In genomic region chr22:27627444-27627833, GRCh38 we compare ENCODE assay signal across 1 cellular context.
TF ChIP-seq lines count a peak whose summit lies in the region.

No MANE protein-coding gene starts in this region.

TF ChIP-seq in HepG2, 621 proteins besides CTCF, POLR2A, EP300 and RAD21 (continued from another document and continues in another):
- TF ChIP-seq POGK (CRISPR knock-in tag; conservative IDR thresholded peaks at IDR 0.05) (no peak), MTERF4 (CRISPR knock-in tag; IDR thresholded peaks at IDR 0.05) (no peak), ZNF720 (CRISPR knock-in tag; IDR thresholded peaks at IDR 0.05) (no peak), REXO4 (CRISPR knock-in tag; IDR thresholded peaks at IDR 0.05; ENCODE audit: borderline replicate concordance) (no peak), ZNF530 (CRISPR knock-in tag; IDR thresholded peaks at IDR 0.05; ENCODE audit: low read depth) (no peak), ZXDC (CRISPR knock-in tag; IDR thresholded peaks at IDR 0.05) (no peak), HOXD1 (CRISPR knock-in tag; IDR thresholded peaks at IDR 0.05) (no peak), RBAK (CRISPR knock-in tag; IDR thresholded peaks at IDR 0.05) (no peak), ZNF383 (CRISPR knock-in tag; IDR thresholded peaks at IDR 0.05; ENCODE audit: borderline replicate concordance) (no peak), SP1 (IDR thresholded peaks at IDR 0.05) (no peak), SP1 (CRISPR knock-in tag; IDR thresholded peaks at IDR 0.05) (no peak), ZNF747 (CRISPR knock-in tag; IDR thresholded peaks at IDR 0.05; ENCODE audit: borderline replicate concordance) (no peak), HNF1B (CRISPR knock-in tag; IDR thresholded peaks at IDR 0.05) (no peak), ZNF354B (CRISPR knock-in tag; IDR thresholded peaks at IDR 0.05) (no peak), PRPF4 (IDR thresholded peaks at IDR 0.05; ENCODE audit: low read depth, low read length, poor library complexity, severe bottlenecking) (no peak), MXD3 (CRISPR knock-in tag; IDR thresholded peaks at IDR 0.05) (no peak), ZBTB40 (IDR thresholded peaks at IDR 0.05) (no peak), ZBTB40 (CRISPR knock-in tag; IDR thresholded peaks at IDR 0.05) (no peak), HNRNPUL1 (IDR thresholded peaks at IDR 0.05; ENCODE audit: low read depth, low read length) (no peak), ARHGAP35 (CRISPR knock-in tag; IDR thresholded peaks at IDR 0.05; ENCODE audit: borderline replicate concordance) (no peak), MYNN (CRISPR knock-in tag; IDR thresholded peaks at IDR 0.05; ENCODE audit: low read depth) (no peak), ZNF691 (CRISPR knock-in tag; IDR thresholded peaks at IDR 0.05; ENCODE audit: borderline replicate concordance, low read depth) (no peak; the same call in 1 of the 2 replicates), ZNF619 (CRISPR knock-in tag; IDR thresholded peaks at IDR 0.05) (no peak), ZNF256 (CRISPR knock-in tag; conservative IDR thresholded peaks at IDR 0.05) (no peak), AKNA (CRISPR knock-in tag; IDR thresholded peaks at IDR 0.05; ENCODE audit: borderline replicate concordance) (no peak), ZSCAN25 (CRISPR knock-in tag; IDR thresholded peaks at IDR 0.05) (no peak), CHCHD3 (CRISPR knock-in tag; IDR thresholded peaks at IDR 0.05) (no peak), NCOR1 (IDR thresholded peaks at IDR 0.05; ENCODE audit: borderline replicate concordance, low read length) (no peak; the same call in 1 of the 2 replicates), ESRRA (CRISPR knock-in tag; IDR thresholded peaks at IDR 0.05; ENCODE audit: low read depth) (no peak), SRSF4 (IDR thresholded peaks at IDR 0.05; ENCODE audit: low read depth, low read length, poor library complexity, severe bottlenecking) (no peak), MIXL1 (CRISPR knock-in tag; IDR thresholded peaks at IDR 0.05) (peak; percentile 35; the same call in 1 of the 2 replicates), HMG20B (CRISPR knock-in tag; conservative IDR thresholded peaks at IDR 0.05) (no peak), TIGD3 (CRISPR knock-in tag; IDR thresholded peaks at IDR 0.05; ENCODE audit: borderline replicate concordance) (no peak)
- TF ChIP-seq, protein P1, sequence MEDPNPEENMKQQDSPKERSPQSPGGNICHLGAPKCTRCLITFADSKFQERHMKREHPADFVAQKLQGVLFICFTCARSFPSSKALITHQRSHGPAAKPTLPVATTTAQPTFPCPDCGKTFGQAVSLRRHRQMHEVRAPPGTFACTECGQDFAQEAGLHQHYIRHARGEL (CRISPR knock-in tag; IDR thresholded peaks at IDR 0.05) = no peak
